ENCODE assay signal across 8 cellular contexts in genomic region chr4:85968945-85969830, GRCh38.
DNase-seq lines count a peak whose midpoint lies in the region; ATAC-seq and TF ChIP-seq lines count a peak whose summit lies in the region.

No MANE protein-coding gene starts in this region.

- TF ChIP-seq CTCF in cardiac fibroblast (IDR thresholded peaks at IDR 0.05; ENCODE audit: low read depth, low read length): peak; percentile 48

- H3K4me3 ChIP-seq in cardiac fibroblast (replicated peaks in 1 of 2; ENCODE audit: low read depth in 2 of 2, low read length in 2 of 2): no peak overlapping the region

- ATAC-seq in HG02970 (IDR thresholded peaks at IDR 0.05; ENCODE audit: low FRiP score, unreplicated experiment): peak; percentile 59
- no peak for ATAC-seq in GM21717 (IDR thresholded peaks at IDR 0.05; ENCODE audit: unreplicated experiment)

- DNase-seq in NCI-H524 (lab: John Stamatoyannopoulos, UW) (peak; percentile 16 to 37), NCI-H524 treated with DMSO at 0.1 percent for 48 hours (lab: John Stamatoyannopoulos, UW) (no peak), NCI-H345 (lab: John Stamatoyannopoulos, UW) (peak; percentile 23), cardiac fibroblast (ENCODE audit: low read depth in 2 of 2) (peak; percentile 80 to 88), medulla oblongata (ENCODE audit: extremely low spot score) (peak; percentile 86), mucosa of gallbladder (ENCODE audit: low spot score) (no peak)

Comparison
In these comparisons a context has a peak if more than half of its experiments do, and no peak if none do; other contexts are left out.
1. DNase-seq: peak in NCI-H524 (2 of 2), NCI-H345 (single experiment), cardiac fibroblast (2 of 2) and medulla oblongata (single experiment); none in NCI-H524 treated with DMSO at 0.1 percent for 48 hours (single experiment) and mucosa of gallbladder (single experiment).